13 cellular contexts compared by ENCODE assay signal in genomic region chr22:19052941-19053551, GRCh38.
"Had no signal": no experiment of that assay in that cellular context is flagged by ENCODE, and none has a peak within 500 bp of the region (broad histone marks: within the 10 kb centered on the region; RNA-seq: fewer than 3 reads in every experiment).

No MANE protein-coding gene starts in this region.

- H3K27me3 Mint-ChIP-seq: activated naive CD4-positive, alpha-beta T cell treated with anti-CD3 and anti-CD28 coated beads, Interleukin-2, amount 10 ng/mL, durations not matched to agents 7 days and 5 days; stimulated activated naive CD8-positive, alpha-beta T cell treated with anti-CD3 and anti-CD28 coated beads, Interleukin-15, amount 100 ng/mL, for 72 hours had no signal

- H3K4me1 Mint-ChIP-seq: activated naive CD4-positive, alpha-beta T cell treated with anti-CD3 and anti-CD28 coated beads, Interleukin-2, amount 10 ng/mL, durations not matched to agents 7 days and 5 days had no signal

- DNase-seq: activated CD4-positive, alpha-beta T cell treated with anti-CD3 and anti-CD28 coated beads, Interleukin-2, amount 50 U/mL, for 48 hours; activated CD4-positive, CD25-positive, alpha-beta regulatory T cell treated with anti-CD3 and anti-CD28 coated beads, Interleukin-2, amount 50 U/mL, for 72 hours; activated naive CD4-positive, alpha-beta T cell treated with anti-CD3 and anti-CD28 coated beads, Interleukin-2, amount 10 ng/mL, durations not matched to agents 7 days and 5 days; activated T-cell treated with anti-CD3 and anti-CD28 coated beads, Interleukin-2, amount 50 U/mL, for 72 hours; foreskin melanocyte; SJCRH30; stimulated activated CD4-positive, alpha-beta T cell treated with anti-CD3 and anti-CD28 coated beads, Interleukin-2, amount 100 ng/mL, for 24 hours; stimulated activated naive CD8-positive, alpha-beta T cell treated with anti-CD3 and anti-CD28 coated beads, Interleukin-15, amount 100 ng/mL, for 72 hours; T-helper 9 cell had no signal

- H3K4me3 Mint-ChIP-seq: activated naive CD4-positive, alpha-beta T cell treated with anti-CD3 and anti-CD28 coated beads, Interleukin-2, amount 10 ng/mL, durations not matched to agents 7 days and 5 days; activated T-cell treated with anti-CD3 and anti-CD28 coated beads, Interleukin-2, amount 50 U/mL, for 72 hours; stimulated activated naive CD8-positive, alpha-beta T cell treated with anti-CD3 and anti-CD28 coated beads, Interleukin-15, amount 100 ng/mL, for 72 hours had no signal

- H3K36me3 ChIP-seq: SJCRH30 had no signal

- H3K9me3 ChIP-seq: heart left ventricle, right atrium auricular region, SJCRH30, thoracic aorta, vagina had no signal

- H3K27ac Mint-ChIP-seq: activated naive CD4-positive, alpha-beta T cell treated with anti-CD3 and anti-CD28 coated beads, Interleukin-2, amount 10 ng/mL, durations not matched to agents 7 days and 5 days; stimulated activated naive CD8-positive, alpha-beta T cell treated with anti-CD3 and anti-CD28 coated beads, Interleukin-15, amount 100 ng/mL, for 72 hours had no signal

- H3K9me3 Mint-ChIP-seq: activated naive CD4-positive, alpha-beta T cell treated with anti-CD3 and anti-CD28 coated beads, Interleukin-2, amount 10 ng/mL, durations not matched to agents 7 days and 5 days; activated T-cell treated with anti-CD3 and anti-CD28 coated beads, Interleukin-2, amount 50 U/mL, for 72 hours; stimulated activated naive CD8-positive, alpha-beta T cell treated with anti-CD3 and anti-CD28 coated beads, Interleukin-15, amount 100 ng/mL, for 72 hours had no signal

- H3K4me3 ChIP-seq: heart left ventricle, right atrium auricular region, SJCRH30, thoracic aorta, vagina had no signal

- ATAC-seq: activated T-cell treated with anti-CD3 and anti-CD28 coated beads, Interleukin-2, amount 50 U/mL, for 72 hours; stimulated activated naive CD8-positive, alpha-beta T cell treated with anti-CD3 and anti-CD28 coated beads, Interleukin-15, amount 100 ng/mL, for 72 hours had no signal

- H3K4me1 ChIP-seq: right atrium auricular region, SJCRH30, vagina had no signal

- H3K27ac ChIP-seq: heart left ventricle, right atrium auricular region, SJCRH30, thoracic aorta, vagina had no signal

- H3K27me3 ChIP-seq: heart left ventricle, right atrium auricular region, SJCRH30, vagina had no signal
